24 cellular contexts compared by ENCODE assay signal in genomic region chr9:35593581-35593980, GRCh38. TPM values are rescaled to one million over a fixed set of nuclear protein-coding genes. Genes with fewer than 3 reads are reported as not detected.
DNase-seq lines count a peak whose midpoint lies in the region; ATAC-seq, FAIRE-seq and TF ChIP-seq lines count a peak whose summit lies in the region.
"Had no signal": no experiment of that assay in that cellular context is flagged by ENCODE, and none has a peak within 500 bp of the region (broad histone marks: within the 10 kb centered on the region; RNA-seq: fewer than 3 reads in every experiment).

No MANE protein-coding gene starts in this region.

- H2AFZ ChIP-seq in HepG2 (ENCODE audit: low read length), result no peak overlapping the region
- no peak overlapping the region for H2AFZ ChIP-seq in Karpas-422 (ENCODE audit: low read length)

- in situ Hi-C loops in HepG2 (cut with HindIII; ENCODE audit: extremely low pct_ligation_motif_present, low pct_unique_long_range_greater_than_20kb), result no loop called here
- in situ Hi-C loops in HAP-1 (cut with MboI; ENCODE audit: low sequenced_read_pairs), result no loop called here

- H3K36me3 Mint-ChIP-seq in progenitor cell of endocrine pancreas (ENCODE audit: insufficient read depth), result peaks cover 21% of the 10 kb centered on the region

- no peak for TF ChIP-seq POLR2A in HepG2 (IDR thresholded peaks at IDR 0.05; ENCODE audit: insufficient read depth in 1 of 2, low read depth in 2 of 2, low read length in 2 of 2)
- TF ChIP-seq POLR2A in right lobe of liver (IDR thresholded peaks at IDR 0.05), result no peak

- no peaks in the 10 kb centered on the region for H3K4me1 Mint-ChIP-seq in progenitor cell of endocrine pancreas (ENCODE audit: low read depth)

- H3K27ac Mint-ChIP-seq in progenitor cell of endocrine pancreas, result peak overlapping the region; percentile 45
- H3K27ac Mint-ChIP-seq: B cell; CD4-positive, alpha-beta T cell; CD8-positive, alpha-beta T cell had no signal

- intact Hi-C loops in HepG2 (cut with micrococcal nuclease; ENCODE audit: unreplicated experiment), result no loop called here
- intact Hi-C loops in right lobe of liver (cut with DNase I), result no loop called here

- TF ChIP-seq CTCF in HepG2 (CRISPR knock-in tag; IDR thresholded peaks at IDR 0.05), result no peak
- no peak for TF ChIP-seq CTCF in right lobe of liver (IDR thresholded peaks at IDR 0.05)
- TF ChIP-seq CTCF in progenitor cell of endocrine pancreas (IDR thresholded peaks at IDR 0.05; ENCODE audit: unreplicated experiment), result no peak
- TF ChIP-seq CTCF in coronary artery (IDR thresholded peaks at IDR 0.05), result no peak

- H3K27ac ChIP-seq in HepG2 (ENCODE audit: extremely low read length, insufficient read depth, low read length), result no peak overlapping the region
- H3K27ac ChIP-seq in right lobe of liver, result no peak overlapping the region
- no peak overlapping the region for H3K27ac ChIP-seq in Karpas-422 (ENCODE audit: low read length)
- no peak overlapping the region for H3K27ac ChIP-seq in coronary artery
- H3K27ac ChIP-seq: 22Rv1; A549; BLaER1 treated with 17β-estradiol and CSF1 and Interleukin-3, amounts not matched to agents 10 nM and 100 nM; C4-2B had no signal

- H3K9me2 ChIP-seq in Karpas-422 (replicated peaks; ENCODE audit: insufficient read depth, low read length), result no peaks in the 10 kb centered on the region

- H4K20me1 ChIP-seq in HepG2 (ENCODE audit: insufficient read depth, low read length), result no peaks in the 10 kb centered on the region
- no peaks in the 10 kb centered on the region for H4K20me1 ChIP-seq in Karpas-422 (ENCODE audit: insufficient read depth, low read depth, low read length)
- H4K20me1 ChIP-seq: BLaER1 treated with 17β-estradiol and CSF1 and Interleukin-3, amounts not matched to agents 10 nM and 100 nM had no signal

- H3K27me3 Mint-ChIP-seq in progenitor cell of endocrine pancreas, result no peaks in the 10 kb centered on the region
- H3K27me3 Mint-ChIP-seq: B cell; CD4-positive, alpha-beta T cell had no signal

- no peaks in the 10 kb centered on the region for H3K27me3 ChIP-seq in HepG2 (ENCODE audit: control insufficient read depth in 1 of 2, insufficient read depth in 2 of 2, low read length in 2 of 2)
- no peaks in the 10 kb centered on the region for H3K27me3 ChIP-seq in right lobe of liver
- no peaks in the 10 kb centered on the region; the same call in 1 of the 2 replicates for H3K27me3 ChIP-seq in Karpas-422 (ENCODE audit: low read length)
- no peaks in the 10 kb centered on the region for H3K27me3 ChIP-seq in HAP-1 (ENCODE audit: low read depth)
- H3K27me3 ChIP-seq: BLaER1 treated with 17β-estradiol and CSF1 and Interleukin-3, amounts not matched to agents 10 nM and 100 nM had no signal

- H3K4me3 ChIP-seq in HepG2 (replicated peaks in 1 of 3; ENCODE audit: insufficient read depth in 1 of 3, low read depth in 2 of 3, low read length in 3 of 3) (no peak overlapping the region), right lobe of liver (no peak overlapping the region), Karpas-422 (ENCODE audit: low read length) (no peak overlapping the region), coronary artery (no peak overlapping the region), HAP-1 (no peak overlapping the region)
- H3K4me3 ChIP-seq: A549; BLaER1 treated with 17β-estradiol and CSF1 and Interleukin-3, amounts not matched to agents 10 nM and 100 nM had no signal

- DNase-seq in HepG2 (ENCODE audit: low spot score), result no peak
- DNase-seq in right lobe of liver, result no peak
- DNase-seq in Karpas-422, result peak; percentile 21
- no peak for DNase-seq in progenitor cell of endocrine pancreas (ENCODE audit: low spot score, unreplicated experiment)
- no peak for DNase-seq in coronary artery (ENCODE audit: low spot score)
- DNase-seq in HAP-1 (ENCODE audit: low spot score in 2 of 2), result no peak
- DNase-seq: AML-193; Caco-2; Calu3; CD4-positive, alpha-beta T cell; CD8-positive, alpha-beta T cell; DMS79 treated with DMSO at 0.1 percent for 48 hours; GF-D8 had no signal

- H3K36me3 ChIP-seq in HepG2 (replicated peaks in 1 of 2; ENCODE audit: control insufficient read depth in 1 of 2, insufficient read depth in 2 of 2, low read length in 2 of 2), result no peaks in the 10 kb centered on the region
- no peaks in the 10 kb centered on the region for H3K36me3 ChIP-seq in right lobe of liver
- no peaks in the 10 kb centered on the region for H3K36me3 ChIP-seq in Karpas-422 (ENCODE audit: insufficient read depth, low read length)
- no peaks in the 10 kb centered on the region for H3K36me3 ChIP-seq in HAP-1 (replicated peaks)

- TF ChIP-seq EP300 in HepG2 (IDR thresholded peaks at IDR 0.05; ENCODE audit: low read depth in 2 of 2, low read length in 2 of 2) (no peak), HepG2 (CRISPR knock-in tag; IDR thresholded peaks at IDR 0.05; ENCODE audit: borderline replicate concordance) (no peak)

- H3K4me3 Mint-ChIP-seq in progenitor cell of endocrine pancreas (ENCODE audit: low read depth), result no peak overlapping the region
- H3K4me3 Mint-ChIP-seq: B cell; CD4-positive, alpha-beta T cell; CD8-positive, alpha-beta T cell had no signal

- POLR2A ChIA-PET in HepG2 (lab: Yijun Ruan, JAX), result no interaction called here

- BruUV-seq in HepG2 (replicated peaks; lab: Mats Ljungman, UMichigan), result no TSS peak

- peaks cover 5% of the 10 kb centered on the region for H3K4me1 ChIP-seq in HepG2 (ENCODE audit: insufficient read depth, low read length)
- H3K4me1 ChIP-seq in right lobe of liver, result peaks cover 0 to 4% (median 0%) of the 10 kb centered on the region in 4 donors
- peaks cover 3% of the 10 kb centered on the region for H3K4me1 ChIP-seq in Karpas-422 (ENCODE audit: low read length)
- H3K4me1 ChIP-seq in HAP-1, result no peaks in the 10 kb centered on the region
- H3K4me1 ChIP-seq: A549 had no signal

- ATAC-seq in HepG2 (no peak), right lobe of liver (no peak)
- ATAC-seq: A549; CD8-positive, alpha-beta T cell had no signal

- no peak for TF ChIP-seq RAD21 in HepG2 (CRISPR knock-in tag; IDR thresholded peaks at IDR 0.05)

- H3K4me2 ChIP-seq in HepG2 (ENCODE audit: low read depth, low read length), result no peak overlapping the region
- H3K4me2 ChIP-seq in Karpas-422 (ENCODE audit: low read depth, low read length, poor library complexity, severe bottlenecking), result no peak overlapping the region
- H3K4me2 ChIP-seq: A549; BLaER1 treated with 17β-estradiol and CSF1 and Interleukin-3, amounts not matched to agents 10 nM and 100 nM had no signal

- no peak for FAIRE-seq in HepG2 (lab: Jason Lieb, UNC)
- FAIRE-seq: A549, D721Med, G401.6, GM12891, GM19239 had no signal

- peaks cover 20% of the 10 kb centered on the region for H3K9me3 Mint-ChIP-seq in progenitor cell of endocrine pancreas (ENCODE audit: low read depth)

- peaks cover 11% of the 10 kb centered on the region for H3K9me3 ChIP-seq in HepG2 (ENCODE audit: low read length)
- peaks cover 0 to 4% (median 0%) of the 10 kb centered on the region in 4 donors for H3K9me3 ChIP-seq in right lobe of liver
- peaks cover 4% of the 10 kb centered on the region for H3K9me3 ChIP-seq in Karpas-422 (ENCODE audit: low read length)
- H3K9me3 ChIP-seq in HAP-1, result peaks cover 5% of the 10 kb centered on the region
- H3K9me3 ChIP-seq: Caco-2 had no signal

- H3K79me2 ChIP-seq in HepG2 (ENCODE audit: insufficient read depth, low read length) (no peaks in the 10 kb centered on the region), Karpas-422 (ENCODE audit: low read length) (no peaks in the 10 kb centered on the region)

- no peak overlapping the region for H3K9ac ChIP-seq in HepG2 (ENCODE audit: insufficient read depth, low read depth, low read length)
- H3K9ac ChIP-seq in Karpas-422 (ENCODE audit: low read length), result no peak overlapping the region
- H3K9ac ChIP-seq: BLaER1 treated with 17β-estradiol and CSF1 and Interleukin-3, amounts not matched to agents 10 nM and 100 nM had no signal

- CTCF ChIA-PET in HepG2 (lab: Yijun Ruan, JAX; ENCODE audit: low intra/inter-chr PET ratio, low total read pairs), result no interaction called here

RNA-seq across cellular contexts. Expression of gene TESK1, which starts 11.5 kb away (rescaled TPM):
- total RNA-seq in HepG2 (2016; rRNA removed; fragmentation: Illumina TruSeq; extraction: Trizol) (3.1 and 7.3 TPM in 2 replicates), right lobe of liver (10 to 100 TPM; 10.7 to 17.2 (median 13.4) TPM), progenitor cell of endocrine pancreas (62.3 and 63.2 TPM in 2 replicates)
- 8.5 and 8.9 TPM in 2 replicates for total RNA-seq in HepG2 (2016; cell fraction: cytosol; rRNA removed; fragmentation: Illumina TruSeq; extraction: Trizol; ENCODE audit: low read depth)
- 3.0 and 7.7 TPM in 2 replicates for total RNA-seq in HepG2 (2016; cell fraction: insoluble cytoplasmic fraction; rRNA removed; fragmentation: Illumina TruSeq; extraction: Trizol)
- total RNA-seq in HepG2 (2016; cell fraction: membrane; rRNA removed; fragmentation: Illumina TruSeq; extraction: Trizol), result 12.5 and 13.0 TPM in 2 replicates
- total RNA-seq in HepG2 (2016; cell fraction: nucleus; rRNA removed; fragmentation: Illumina TruSeq; extraction: Trizol), result 8.3 and 9.6 TPM in 2 replicates
- polyA plus RNA-seq in HepG2 (2011; rRNA removed), result 13.6 and 17.7 TPM in 2 replicates
- polyA plus RNA-seq in HepG2 (2011; cell fraction: cytosol; rRNA removed), result 7.5 and 8.6 TPM in 2 replicates
- 84.3 and 90.2 TPM in 2 replicates for polyA plus RNA-seq in HepG2 (2011; cell fraction: nucleus; rRNA removed)
- polyA plus RNA-seq in HepG2 (2012), result 16.5 and 24.7 TPM in 2 replicates
- polyA plus RNA-seq in HepG2 (2016; cell fraction: cytosol; fragmentation: Illumina TruSeq; extraction: Trizol; ENCODE audit: low read depth), result 12.4 and 13.5 TPM in 2 replicates
- 7.5 and 8.7 TPM in 2 replicates for polyA plus RNA-seq in HepG2 (2016; cell fraction: insoluble cytoplasmic fraction; fragmentation: Illumina TruSeq; extraction: Trizol; ENCODE audit: low read depth)
- polyA plus RNA-seq in HepG2 (2016; cell fraction: membrane; fragmentation: Illumina TruSeq; extraction: Trizol; ENCODE audit: low read depth), result 19.0 and 21.4 TPM in 2 replicates
- polyA plus RNA-seq in HepG2 (2016; cell fraction: nucleus; fragmentation: Illumina TruSeq; extraction: Trizol; ENCODE audit: insufficient read depth, low read depth), result 34.7 and 41.3 TPM in 2 replicates
- 11.7 and 13.6 TPM in 2 replicates for polyA minus RNA-seq in HepG2 (2011; rRNA and poly(A)+ RNA removed; ENCODE audit: low replicate concordance)
- 4.0 and 5.1 TPM in 2 replicates for polyA minus RNA-seq in HepG2 (2011; cell fraction: cytosol; rRNA and poly(A)+ RNA removed)
- 20.6 and 20.9 TPM in 2 replicates for polyA minus RNA-seq in HepG2 (2011; cell fraction: nucleus; rRNA and poly(A)+ RNA removed)
- 20.2 and 30.6 TPM in 2 replicates for total RNA-seq in Karpas-422 (2014; rRNA removed; shearing (Covaris generic); ENCODE audit: low replicate concordance)

RNA-seq across cellular contexts. Expression of gene CD72, which starts 24.6 kb away (rescaled TPM):
- total RNA-seq in HepG2 (2016; rRNA removed; fragmentation: Illumina TruSeq; extraction: Trizol) (0.18 TPM in 1 of 2 replicates, not detected in the other), right lobe of liver (1 to 10 TPM in 4 of 6 experiments, under 1 TPM in 2; 0.60 to 6.9 (median 2.3) TPM), progenitor cell of endocrine pancreas (3.1 and 4.2 TPM in 2 replicates)
- not detected in 2 replicates for total RNA-seq in HepG2 (2016; cell fraction: cytosol; rRNA removed; fragmentation: Illumina TruSeq; extraction: Trizol; ENCODE audit: low read depth)
- total RNA-seq in HepG2 (2016; cell fraction: insoluble cytoplasmic fraction; rRNA removed; fragmentation: Illumina TruSeq; extraction: Trizol), result 0.17 TPM in 1 of 2 replicates, not detected in the other
- total RNA-seq in HepG2 (2016; cell fraction: membrane; rRNA removed; fragmentation: Illumina TruSeq; extraction: Trizol), result not detected in 2 replicates
- 1.0 TPM in 1 of 2 replicates, not detected in the other for total RNA-seq in HepG2 (2016; cell fraction: nucleus; rRNA removed; fragmentation: Illumina TruSeq; extraction: Trizol)
- polyA plus RNA-seq in HepG2 (2011; rRNA removed), result 0.82 and 1.1 TPM in 2 replicates
- polyA plus RNA-seq in HepG2 (2011; cell fraction: cytosol; rRNA removed), result 0.19 and 0.32 TPM in 2 replicates
- 2.3 and 3.2 TPM in 2 replicates for polyA plus RNA-seq in HepG2 (2011; cell fraction: nucleus; rRNA removed)
- 0.19 and 0.71 TPM in 2 replicates for polyA plus RNA-seq in HepG2 (2012)
- polyA plus RNA-seq in HepG2 (2016; cell fraction: cytosol; fragmentation: Illumina TruSeq; extraction: Trizol; ENCODE audit: low read depth), result not detected in 2 replicates
- polyA plus RNA-seq in HepG2 (2016; cell fraction: insoluble cytoplasmic fraction; fragmentation: Illumina TruSeq; extraction: Trizol; ENCODE audit: low read depth), result not detected in 2 replicates
- polyA plus RNA-seq in HepG2 (2016; cell fraction: membrane; fragmentation: Illumina TruSeq; extraction: Trizol; ENCODE audit: low read depth), result not detected in 2 replicates
- 0.67 TPM in 1 of 2 replicates, not detected in the other for polyA plus RNA-seq in HepG2 (2016; cell fraction: nucleus; fragmentation: Illumina TruSeq; extraction: Trizol; ENCODE audit: insufficient read depth, low read depth)
- polyA minus RNA-seq in HepG2 (2011; rRNA and poly(A)+ RNA removed; ENCODE audit: low replicate concordance), result 0.23 and 0.64 TPM in 2 replicates
- not detected in 2 replicates for polyA minus RNA-seq in HepG2 (2011; cell fraction: cytosol; rRNA and poly(A)+ RNA removed)
- 1.7 and 2.4 TPM in 2 replicates for polyA minus RNA-seq in HepG2 (2011; cell fraction: nucleus; rRNA and poly(A)+ RNA removed)
- total RNA-seq in Karpas-422 (2014; rRNA removed; shearing (Covaris generic); ENCODE audit: low replicate concordance), result 5.6 and 7.8 TPM in 2 replicates

RNA-seq across cellular contexts. Expression of gene SIT1, which starts 57.1 kb away (rescaled TPM):
- 0.09 and 0.24 TPM in 2 replicates for total RNA-seq in HepG2 (2016; rRNA removed; fragmentation: Illumina TruSeq; extraction: Trizol)
- total RNA-seq in HepG2 (2016; cell fraction: cytosol; rRNA removed; fragmentation: Illumina TruSeq; extraction: Trizol; ENCODE audit: low read depth), result not detected in 2 replicates
- total RNA-seq in HepG2 (2016; cell fraction: insoluble cytoplasmic fraction; rRNA removed; fragmentation: Illumina TruSeq; extraction: Trizol), result not detected in 2 replicates
- not detected in 2 replicates for total RNA-seq in HepG2 (2016; cell fraction: membrane; rRNA removed; fragmentation: Illumina TruSeq; extraction: Trizol)
- not detected in 2 replicates for total RNA-seq in HepG2 (2016; cell fraction: nucleus; rRNA removed; fragmentation: Illumina TruSeq; extraction: Trizol)
- polyA plus RNA-seq in HepG2 (2011; rRNA removed), result 5.0 and 6.7 TPM in 2 replicates
- 4.9 and 8.4 TPM in 2 replicates for polyA plus RNA-seq in HepG2 (2011; cell fraction: cytosol; rRNA removed)
- 2.7 and 2.8 TPM in 2 replicates for polyA plus RNA-seq in HepG2 (2011; cell fraction: nucleus; rRNA removed)
- 2.0 and 3.3 TPM in 2 replicates for polyA plus RNA-seq in HepG2 (2012)
- 0.12 and 0.14 TPM in 2 replicates for polyA plus RNA-seq in HepG2 (2016; cell fraction: cytosol; fragmentation: Illumina TruSeq; extraction: Trizol; ENCODE audit: low read depth)
- polyA plus RNA-seq in HepG2 (2016; cell fraction: insoluble cytoplasmic fraction; fragmentation: Illumina TruSeq; extraction: Trizol; ENCODE audit: low read depth), result not detected in 2 replicates
- polyA plus RNA-seq in HepG2 (2016; cell fraction: membrane; fragmentation: Illumina TruSeq; extraction: Trizol; ENCODE audit: low read depth), result not detected in 2 replicates
- not detected in 2 replicates for polyA plus RNA-seq in HepG2 (2016; cell fraction: nucleus; fragmentation: Illumina TruSeq; extraction: Trizol; ENCODE audit: insufficient read depth, low read depth)
- polyA minus RNA-seq in HepG2 (2011; rRNA and poly(A)+ RNA removed; ENCODE audit: low replicate concordance), result 5.0 TPM in 1 of 2 replicates, not detected in the other
- 1.4 and 2.8 TPM in 2 replicates for polyA minus RNA-seq in HepG2 (2011; cell fraction: cytosol; rRNA and poly(A)+ RNA removed)
- polyA minus RNA-seq in HepG2 (2011; cell fraction: nucleus; rRNA and poly(A)+ RNA removed), result 0.50 TPM in 1 of 2 replicates, not detected in the other
- under 1 TPM in 5 of 6 experiments, not detected in 1; 0.18 to 0.58 (median 0.37) TPM for total RNA-seq in right lobe of liver
- 97.6 and 117 TPM in 2 replicates for total RNA-seq in Karpas-422 (2014; rRNA removed; shearing (Covaris generic); ENCODE audit: low replicate concordance)
- total RNA-seq in progenitor cell of endocrine pancreas, result not detected in 2 replicates
- total RNA-seq: A172, Caco-2, Calu3 had no signal
- polyA plus RNA-seq: A549, BJ had no signal

Comparison
In these comparisons a context has a peak if more than half of its experiments do, and no peak if none do; other contexts are left out.
1. RNA of gene SIT1, which starts 57.1 kb away (total RNA-seq): 97.6 to 117 TPM in Karpas-422; 0.18 to 0.58 TPM in right lobe of liver, not detected in progenitor cell of endocrine pancreas and 0.09 to 0.24 TPM in HepG2; every median in the first group is over 10 times any median in the second.